ENCODE assay signal across 10 cellular contexts in genomic region chr3:149003653-149004305, GRCh38. TPM values are rescaled to one million over a fixed set of nuclear protein-coding genes. Genes with fewer than 3 reads are reported as not detected.
DNase-seq lines count a peak whose midpoint lies in the region; ATAC-seq, FAIRE-seq and TF ChIP-seq lines count a peak whose summit lies in the region.
"Had no signal": no experiment of that assay in that cellular context is flagged by ENCODE, and none has a peak within 500 bp of the region (broad histone marks: within the 10 kb centered on the region; RNA-seq: fewer than 3 reads in every experiment).

No MANE protein-coding gene starts in this region.

- BruUV-seq in K562 (replicated peaks; lab: Mats Ljungman, UMichigan) (no TSS peak), A673 (replicated peaks; lab: Mats Ljungman, UMichigan) (no TSS peak)

- CTCF ChIA-PET in K562 (lab: Yijun Ruan, JAX; ENCODE audit: low intra/inter-chr PET ratio) (no interaction called here), A673 (lab: Charles Lee) (no interaction called here)

- in situ Hi-C loops in GM13977 (cut with MboI; ENCODE audit: low pct_unique_long_range_greater_than_20kb, low sequenced_read_pairs, unreplicated experiment) = no loop called here
- in situ Hi-C loops in K562 (cut with MboI) = no loop called here

- H3K9me1 ChIP-seq in K562 (ENCODE audit: control insufficient read depth, insufficient read depth, low read length) = no peaks in the 10 kb centered on the region

- TF ChIP-seq EP300 in K562 (IDR thresholded peaks at IDR 0.05; ENCODE audit: low read length) = no peak

- no peak overlapping the region for H3K4me2 ChIP-seq in K562 (ENCODE audit: insufficient read depth, low read length)

- FAIRE-seq in K562 (lab: Jason Lieb, UNC) = no peak

- intact Hi-C loops in K562 (cut with micrococcal nuclease) (no loop called here), A673 (cut with micrococcal nuclease; ENCODE audit: unreplicated experiment) (no loop called here)

- no peak overlapping the region for H3K27ac ChIP-seq in K562 (ENCODE audit: extremely low read depth, low read depth, low read length)
- no peak overlapping the region for H3K27ac ChIP-seq in A673 (ENCODE audit: low read depth, low read length, poor library complexity, severe bottlenecking)

- H3K9me3 ChIP-seq in K562 (replicated peaks; ENCODE audit: control insufficient read depth, insufficient read depth, low read depth, low read length) (no peaks in the 10 kb centered on the region), A673 (ENCODE audit: low read depth, low read length, poor library complexity, severe bottlenecking) (no peaks in the 10 kb centered on the region)
- H3K9me3 ChIP-seq: heart left ventricle had no signal

- POLR2A ChIA-PET in K562 (lab: Yijun Ruan, JAX) = interaction anchor here (1.3 kb wide), 1 partner anchor 12 kb away, joined by 3 read pairs; the partner anchor contains the start of gene GYG1
- POLR2A ChIA-PET in A673 (lab: Charles Lee; ENCODE audit: low non-redundant PET) = no interaction called here

- TF ChIP-seq RAD21 in K562 (CRISPR knock-in tag; conservative IDR thresholded peaks at IDR 0.05 in 1 of 2, IDR thresholded peaks at IDR 0.05 in 1 of 2) = no peak

- peak; percentile 43 for DNase-seq in GM13977 (ENCODE audit: low spot score)
- peak; percentile 40 for DNase-seq in GM20000 (ENCODE audit: low spot score)
- no peak for DNase-seq in K562 (ENCODE audit: extremely low read depth in 1 of 4, low spot score in 3 of 4)
- DNase-seq in NCI-H187 treated with DMSO at 0.1 percent for 48 hours (lab: John Stamatoyannopoulos, UW) = no peak
- no peak for DNase-seq in A673 (ENCODE audit: low spot score)
- DNase-seq in SIG-M5 (lab: John Stamatoyannopoulos, UW) = no peak
- DNase-seq in stimulated activated CD4-positive, alpha-beta T cell treated with anti-CD3 and anti-CD28 coated beads, Interleukin-2, amount 100 ng/mL, for 48 hours = no peak
- DNase-seq: HCEC 1CT, heart left ventricle had no signal

- H3K27me3 ChIP-seq in K562 (ENCODE audit: control insufficient read depth in 2 of 2, insufficient read depth in 2 of 2, low read length in 2 of 2) = no peaks in the 10 kb centered on the region
- no peaks in the 10 kb centered on the region for H3K27me3 ChIP-seq in A673 (replicated peaks; ENCODE audit: insufficient read depth, low read depth, low read length, poor library complexity)
- H3K27me3 ChIP-seq: heart left ventricle had no signal

- no peak for TF ChIP-seq POLR2A in K562 (conservative IDR thresholded peaks at IDR 0.05)

- TF ChIP-seq CTCF in GM13977 (IDR thresholded peaks at IDR 0.05; ENCODE audit: extremely low read depth, insufficient read depth, missing control alignments) (no peak), GM20000 (IDR thresholded peaks at IDR 0.05; ENCODE audit: extremely low read depth, missing control alignments) (no peak), K562 (IDR thresholded peaks at IDR 0.05 in 2 of 3, conservative IDR thresholded peaks at IDR 0.05 in 1 of 3; ENCODE audit: insufficient read depth in 2 of 3, low read depth in 1 of 3, low read length in 3 of 3) (no peak), A673 (conservative IDR thresholded peaks at IDR 0.05; ENCODE audit: low read depth, low read length) (no peak)

- no peak overlapping the region for H3K9ac ChIP-seq in K562 (ENCODE audit: insufficient read depth in 1 of 2, low read depth in 2 of 2, low read length in 2 of 2)

- 55% methylated on average over 6 of the region's 6 CpGs for WGBS in K562 (ENCODE audit: insufficient coverage, low coverage, missing lambda C conversion rate)

- H4K20me1 ChIP-seq in K562 (replicated peaks; ENCODE audit: control insufficient read depth, insufficient read depth, low read length) = no peaks in the 10 kb centered on the region

- H3K36me3 ChIP-seq in K562 (ENCODE audit: control insufficient read depth, insufficient read depth, low read length) (peaks cover 13% of the 10 kb centered on the region; the same call in 2 of the 3 replicates), A673 (ENCODE audit: insufficient read depth, low read length, poor library complexity, severe bottlenecking) (no peaks in the 10 kb centered on the region)

- H3K4me3 ChIP-seq in K562 (no peak overlapping the region), A673 (ENCODE audit: low read depth, low read length, poor library complexity, severe bottlenecking) (no peak overlapping the region)
- H3K4me3 ChIP-seq: heart left ventricle had no signal

- no peaks in the 10 kb centered on the region for H3K4me1 ChIP-seq in K562 (replicated peaks in 1 of 2; ENCODE audit: control insufficient read depth in 2 of 2, insufficient read depth in 2 of 2, low read length in 2 of 2)
- H3K4me1 ChIP-seq in A673 (ENCODE audit: insufficient read depth, low read length, poor library complexity, severe bottlenecking) = no peaks in the 10 kb centered on the region

- H3K79me2 ChIP-seq in K562 (ENCODE audit: control insufficient read depth, insufficient read depth, low read length) = no peaks in the 10 kb centered on the region

- no peak overlapping the region for H2AFZ ChIP-seq in K562 (ENCODE audit: low read depth, low read length)

- ATAC-seq in HG03432 (IDR thresholded peaks at IDR 0.05; ENCODE audit: unreplicated experiment) = peak; percentile 79
- ATAC-seq in K562 = no peak

TF ChIP-seq in K562, 482 proteins besides CTCF, POLR2A, EP300 and RAD21:
- 0 out of 2 replicates have a peak, but pooled peaks have one; percentile 5 for TF ChIP-seq CBFA2T3 (IDR thresholded peaks at IDR 0.05)
- no peak for TF ChIP-seq E2F1 (CRISPR knock-in tag; IDR thresholded peaks at IDR 0.05)

RNA-seq across cellular contexts. Expression of gene GYG1, which starts 12.4 kb away (rescaled TPM):
- total RNA-seq in K562 (2011; cell fraction: chromatin; rRNA removed; ENCODE audit: low replicate concordance) = 7.8 and 12.5 TPM in 2 replicates
- 7.5 and 10.7 TPM in 2 replicates for total RNA-seq in K562 (2011; cell fraction: nucleolus; rRNA removed)
- 10.3 and 13.1 TPM in 2 replicates for total RNA-seq in K562 (2011; cell fraction: nucleoplasm; rRNA removed)
- 15.1 and 15.7 TPM in 2 replicates for total RNA-seq in K562 (2014; rRNA removed)
- total RNA-seq in K562 (2014; rRNA removed; fragmentation: Illumina TruSeq; extraction: Trizol) = 26.1 and 29.5 TPM in 2 replicates
- total RNA-seq in K562 (2015; rRNA removed; fragmentation: Illumina TruSeq; extraction: Trizol) = 19.5 and 20.8 TPM in 2 replicates
- 24.6 and 26.6 TPM in 2 replicates for total RNA-seq in K562 (2021)
- 17.9 and 24.3 TPM in 2 replicates for polyA plus RNA-seq in K562 (2011; rRNA removed)
- 13.6 and 13.7 TPM in 2 replicates for polyA plus RNA-seq in K562 (2011; cell fraction: cytosol; rRNA removed)
- polyA plus RNA-seq in K562 (2011; cell fraction: nucleus; rRNA removed) = 10.6 and 11.9 TPM in 2 replicates
- 26.7 and 33.6 TPM in 2 replicates for polyA plus RNA-seq in K562 (2012)
- polyA plus RNA-seq in K562 (2014; fragmentation: Illumina TruSeq; extraction: Trizol) = 28.6 and 28.7 TPM in 2 replicates
- polyA plus RNA-seq in K562 (2014; fragmentation: Nextera tagmentation; extraction: Ambion mirVana) = 10 to 100 TPM; 27.7 to 38.4 TPM
- 14.5 and 14.6 TPM in 2 replicates for polyA plus RNA-seq in K562 (2014; rRNA removed)
- 24.2 and 25.9 TPM in 2 replicates for polyA minus RNA-seq in K562 (2011; rRNA and poly(A)+ RNA removed)
- 20.3 and 24.0 TPM in 2 replicates for polyA minus RNA-seq in K562 (2011; cell fraction: cytosol; rRNA and poly(A)+ RNA removed)
- 15.1 and 16.0 TPM in 2 replicates for polyA minus RNA-seq in K562 (2011; cell fraction: nucleus; rRNA and poly(A)+ RNA removed)
- total RNA-seq in A673 (2021) = 5.1 and 8.7 TPM in 2 replicates

Comparison
In these comparisons a context has a peak if more than half of its experiments do, and no peak if none do; other contexts are left out.
1. DNase-seq: peak in GM13977 (single experiment) and GM20000 (single experiment); none in K562 (0 of 4), NCI-H187 treated with DMSO at 0.1 percent for 48 hours (single experiment), A673 (single experiment), SIG-M5 (single experiment) and stimulated activated CD4-positive, alpha-beta T cell treated with anti-CD3 and anti-CD28 coated beads, Interleukin-2, amount 100 ng/mL, for 48 hours (0 of 2).